Comparison of ENCODE assay signal across 7 cellular contexts in genomic region chr6:36594816-36595167, GRCh38. TPM values are rescaled to one million over a fixed set of nuclear protein-coding genes. Genes with fewer than 3 reads are reported as not detected.
DNase-seq lines count a peak whose midpoint lies in the region; ATAC-seq and TF ChIP-seq lines count a peak whose summit lies in the region.

No MANE protein-coding gene starts in this region.

- DNase-seq in HFFc6 (no peak), fibroblast of peridontal ligament (ENCODE audit: extremely low read depth) (peak; percentile 43), NCI-H1105 (lab: John Stamatoyannopoulos, UW) (no peak)
- DNase-seq in stimulated activated naive CD4-positive, alpha-beta T cell treated with Interleukin-2 at 50 U/mL for 16 hours (lab: John Stamatoyannopoulos, UW): no peak

- H3K27ac Mint-ChIP-seq in HFFc6: peak overlapping the region; percentile 99
- H3K27ac Mint-ChIP-seq in T-helper 1 cell treated with Interleukin-12 subunit alpha and Interleukin-12 subunit beta and Interleukin-4 antibody, amounts not matched to agents 30 μg/mL and 1 μg/mL, for 36 hours: peak overlapping the region; percentile 100

- TF ChIP-seq CTCF in HFFc6 (IDR thresholded peaks at IDR 0.05) (no peak), parathyroid adenoma (IDR thresholded peaks at IDR 0.05) (no peak)

- peak overlapping the region; percentile 44 for H3K9ac ChIP-seq in parathyroid adenoma

- peaks cover 59% of the 10 kb centered on the region for H3K36me3 Mint-ChIP-seq in HFFc6 (ENCODE audit: low read depth)
- H3K36me3 Mint-ChIP-seq in T-helper 1 cell treated with Interleukin-12 subunit alpha and Interleukin-12 subunit beta and Interleukin-4 antibody, amounts not matched to agents 30 μg/mL and 1 μg/mL, for 36 hours (ENCODE audit: low read depth): peaks cover 52% of the 10 kb centered on the region

- peaks cover 22% of the 10 kb centered on the region for H3K27me3 Mint-ChIP-seq in HFFc6 (ENCODE audit: insufficient read depth)
- peaks cover 4% of the 10 kb centered on the region for H3K27me3 Mint-ChIP-seq in T-helper 1 cell treated with Interleukin-12 subunit alpha and Interleukin-12 subunit beta and Interleukin-4 antibody, amounts not matched to agents 30 μg/mL and 1 μg/mL, for 36 hours (ENCODE audit: low read depth)

- peaks cover 24% of the 10 kb centered on the region for H3K4me1 ChIP-seq in parathyroid adenoma

- H3K79me2 ChIP-seq in parathyroid adenoma: peaks cover 49% of the 10 kb centered on the region

- H3K27me3 ChIP-seq in parathyroid adenoma (ENCODE audit: control insufficient read depth, insufficient read depth, low read length): no peaks in the 10 kb centered on the region

- peaks cover 23% of the 10 kb centered on the region for H3K9me3 Mint-ChIP-seq in HFFc6
- no peaks in the 10 kb centered on the region for H3K9me3 Mint-ChIP-seq in T-helper 1 cell treated with Interleukin-12 subunit alpha and Interleukin-12 subunit beta and Interleukin-4 antibody, amounts not matched to agents 30 μg/mL and 1 μg/mL, for 36 hours

- H3K4me3 Mint-ChIP-seq in HFFc6: peak overlapping the region; percentile 96
- peak overlapping the region; percentile 99 for H3K4me3 Mint-ChIP-seq in T-helper 1 cell treated with Interleukin-12 subunit alpha and Interleukin-12 subunit beta and Interleukin-4 antibody, amounts not matched to agents 30 μg/mL and 1 μg/mL, for 36 hours

- H3K4me2 ChIP-seq in parathyroid adenoma (ENCODE audit: low read length): peak overlapping the region; percentile 89

- H3K4me3 ChIP-seq in parathyroid adenoma (ENCODE audit: low read depth, low read length): peak overlapping the region; percentile 95

- no peaks in the 10 kb centered on the region for H3K36me3 ChIP-seq in parathyroid adenoma (ENCODE audit: control insufficient read depth, insufficient read depth, low read length)

- H3K4me1 Mint-ChIP-seq in HFFc6 (ENCODE audit: low read depth): peaks cover 63% of the 10 kb centered on the region
- peaks cover 32% of the 10 kb centered on the region for H3K4me1 Mint-ChIP-seq in T-helper 1 cell treated with Interleukin-12 subunit alpha and Interleukin-12 subunit beta and Interleukin-4 antibody, amounts not matched to agents 30 μg/mL and 1 μg/mL, for 36 hours (ENCODE audit: low read depth)

- peak overlapping the region; percentile 98 for H3K27ac ChIP-seq in parathyroid adenoma

- no peak for ATAC-seq in GM21447 (IDR thresholded peaks at IDR 0.05; ENCODE audit: unreplicated experiment)

- peak overlapping the region; percentile 89 for H2AFZ ChIP-seq in parathyroid adenoma

- H3K9me3 ChIP-seq in parathyroid adenoma (ENCODE audit: control insufficient read depth, low read length): no peaks in the 10 kb centered on the region

RNA-seq across cellular contexts. Expression of gene SRSF3, which starts 0.6 kb away (rescaled TPM):
- total RNA-seq in HFFc6 (2021; fragmentation: NEBNext Ultra II Directional; extraction: Animal tissue kit (Norgen Biotek cat#: 25700)): 100 to 1,000 TPM; 257 to 368 (median 330) TPM

RNA-seq across cellular contexts. Expression of gene STK38, which starts 47.5 kb away (rescaled TPM):
- 10 to 100 TPM; 37.4 to 44.9 (median 41.9) TPM for total RNA-seq in HFFc6 (2021; fragmentation: NEBNext Ultra II Directional; extraction: Animal tissue kit (Norgen Biotek cat#: 25700))
